In the genomic region with DNA sequence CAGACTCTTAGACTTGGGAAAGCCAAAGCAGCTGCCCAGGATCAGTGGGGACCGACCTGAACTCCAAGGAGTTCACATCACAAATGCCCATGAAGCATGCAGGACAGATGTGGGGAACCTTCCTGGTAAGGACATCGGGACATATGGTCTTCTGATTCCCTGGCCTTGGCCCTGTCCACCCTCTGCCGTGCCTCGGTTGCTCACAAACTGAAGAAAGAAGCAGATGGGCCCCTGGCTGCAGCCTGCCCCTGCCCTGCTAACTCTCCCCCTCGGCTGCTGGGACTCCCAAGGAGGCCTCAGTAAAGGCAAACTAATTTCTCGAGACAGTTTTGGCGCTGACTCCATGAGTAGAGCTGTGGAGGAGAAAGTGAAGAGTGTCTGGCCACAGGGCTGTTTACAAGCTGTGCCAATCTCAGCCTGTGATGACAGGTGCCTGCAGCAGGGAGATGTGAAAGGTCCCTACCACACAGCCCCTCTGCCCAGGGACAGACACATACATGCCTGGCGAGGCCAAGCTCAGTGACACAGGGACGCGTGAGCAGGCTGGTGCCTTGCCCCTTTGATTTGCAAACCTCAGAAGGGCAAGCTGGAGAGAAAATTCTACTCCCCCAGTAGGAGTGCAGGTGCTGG, we compare ENCODE assay signal across 28 cellular contexts.
"Had no signal": no experiment of that assay in that cellular context is flagged by ENCODE, and none has a peak within 500 bp of the region (broad histone marks: within the 10 kb centered on the region; RNA-seq: fewer than 3 reads in every experiment).

No MANE protein-coding gene starts in this region.

- H3K4me3 Mint-ChIP-seq: activated CD4-positive, alpha-beta memory T cell treated with anti-CD3 and anti-CD28 coated beads for 36 hours; activated CD4-positive, alpha-beta T cell treated with anti-CD3 and anti-CD28 coated beads, Interleukin-2, amount 10 ng/mL, durations not matched to agents 7 days and 5 days; activated naive CD8-positive, alpha-beta T cell treated with anti-CD3 and anti-CD28 coated beads, Interleukin-2, amount 50 U/mL, for 24 hours; activated T-cell treated with anti-CD3 and anti-CD28 coated beads, Interleukin-2, amount 50 U/mL, for 4 hours; brain had no signal

- FAIRE-seq: astrocyte, K562 had no signal

- H3K27ac ChIP-seq: PC-9, SJCRH30, VCaP had no signal

- H3K4me2 ChIP-seq: PC-9, SK-N-SH had no signal

- H3K9me3 ChIP-seq: SJCRH30, SK-N-SH had no signal

- H2AFZ ChIP-seq: PC-9 had no signal

- H3K4me1 ChIP-seq: SJCRH30 had no signal

- H3K9ac ChIP-seq: SK-N-SH had no signal

- H3K4me3 ChIP-seq: K562, PC-9, SJCRH30 had no signal

- ATAC-seq: activated naive CD4-positive, alpha-beta T cell treated with anti-CD3 and anti-CD28 coated beads, Interleukin-2, amount 50 U/mL, for 72 hours; activated naive CD8-positive, alpha-beta T cell treated with anti-CD3 and anti-CD28 coated beads, Interleukin-2, amount 50 U/mL, for 24 hours; activated T-cell treated with anti-CD3 and anti-CD28 coated beads, Interleukin-2, amount 50 U/mL, for 4 hours; K562 had no signal

- H3K27ac Mint-ChIP-seq: activated CD4-positive, alpha-beta memory T cell treated with anti-CD3 and anti-CD28 coated beads for 36 hours; activated CD4-positive, alpha-beta T cell treated with anti-CD3 and anti-CD28 coated beads, Interleukin-2, amount 10 ng/mL, durations not matched to agents 7 days and 5 days; activated naive CD4-positive, alpha-beta T cell treated with anti-CD3 and anti-CD28 coated beads, Interleukin-2, amount 50 U/mL, for 72 hours; activated naive CD8-positive, alpha-beta T cell treated with anti-CD3 and anti-CD28 coated beads, Interleukin-2, amount 50 U/mL, for 24 hours; brain had no signal

- H3K36me3 Mint-ChIP-seq: activated CD4-positive, alpha-beta memory T cell treated with anti-CD3 and anti-CD28 coated beads for 36 hours; activated naive CD4-positive, alpha-beta T cell treated with anti-CD3 and anti-CD28 coated beads, Interleukin-2, amount 50 U/mL, for 72 hours; brain had no signal

- DNase-seq: activated CD4-positive, alpha-beta memory T cell treated with anti-CD3 and anti-CD28 coated beads for 36 hours; activated CD4-positive, alpha-beta T cell treated with anti-CD3 and anti-CD28 coated beads, Interleukin-2, amount 10 ng/mL, durations not matched to agents 7 days and 5 days; activated CD4-positive, CD25-positive, alpha-beta regulatory T cell; activated CD8-positive, alpha-beta memory T cell treated with anti-CD3 and anti-CD28 coated beads for 24 hours; activated effector memory CD4-positive, alpha-beta T cell treated with anti-CD3 and anti-CD28 coated beads, Interleukin-2, amount 50 U/mL, for 16 hours; activated naive CD4-positive, alpha-beta T cell treated with Interleukin-2 at 50 U/mL for 16 hours; activated naive CD8-positive, alpha-beta T cell treated with anti-CD3 and anti-CD28 coated beads, Interleukin-2, amount 50 U/mL, for 24 hours; activated T-cell treated with anti-CD3 and anti-CD28 coated beads, Interleukin-2, amount 50 U/mL, for 4 hours; amniotic stem cell; Karpas-422; MM.1S; NCI-H1105; NCI-H1436; NCI-H1694 treated with DMSO at 0.1 percent for 48 hours; NCI-H2029 treated with DMSO at 0.1 percent for 48 hours; NCI-H345; NCI-H510A; NCI-H526 treated with DMSO at 0.1 percent for 48 hours; NCI-H82; PC-9; SJCRH30; SK-N-SH; T-helper 1 cell had no signal

- H3K27me3 ChIP-seq: SJCRH30 had no signal

- H3K4me1 Mint-ChIP-seq: activated CD4-positive, alpha-beta T cell treated with anti-CD3 and anti-CD28 coated beads, Interleukin-2, amount 10 ng/mL, durations not matched to agents 7 days and 5 days; activated naive CD8-positive, alpha-beta T cell treated with anti-CD3 and anti-CD28 coated beads, Interleukin-2, amount 50 U/mL, for 24 hours had no signal

- H3K27me3 Mint-ChIP-seq: activated CD4-positive, alpha-beta memory T cell treated with anti-CD3 and anti-CD28 coated beads for 36 hours; activated CD4-positive, alpha-beta T cell treated with anti-CD3 and anti-CD28 coated beads, Interleukin-2, amount 10 ng/mL, durations not matched to agents 7 days and 5 days had no signal

- H3K36me3 ChIP-seq: SJCRH30 had no signal

- H3K9me3 Mint-ChIP-seq: activated CD4-positive, alpha-beta memory T cell treated with anti-CD3 and anti-CD28 coated beads for 36 hours; activated CD4-positive, alpha-beta T cell treated with anti-CD3 and anti-CD28 coated beads, Interleukin-2, amount 10 ng/mL, durations not matched to agents 7 days and 5 days; activated naive CD4-positive, alpha-beta T cell treated with anti-CD3 and anti-CD28 coated beads, Interleukin-2, amount 50 U/mL, for 72 hours; activated naive CD8-positive, alpha-beta T cell treated with anti-CD3 and anti-CD28 coated beads, Interleukin-2, amount 50 U/mL, for 24 hours; activated T-cell treated with anti-CD3 and anti-CD28 coated beads, Interleukin-2, amount 50 U/mL, for 4 hours; brain had no signal
